25 cellular contexts compared by ENCODE assay signal in genomic region chr1:65491472-65491871, GRCh38.
DNase-seq lines count a peak whose midpoint lies in the region; ATAC-seq, FAIRE-seq and TF ChIP-seq lines count a peak whose summit lies in the region.
"Had no signal": no experiment of that assay in that cellular context is flagged by ENCODE, and none has a peak within 500 bp of the region (broad histone marks: within the 10 kb centered on the region; RNA-seq: fewer than 3 reads in every experiment).

No MANE protein-coding gene starts in this region.

- H2AFZ ChIP-seq in HepG2 (ENCODE audit: low read length) (peak overlapping the region; percentile 50), K562 (ENCODE audit: low read depth, low read length) (peak overlapping the region; percentile 79)

- POLR2A ChIA-PET in HepG2 (lab: Yijun Ruan, JAX) (no interaction called here), K562 (lab: Yijun Ruan, JAX) (interaction anchor here (1.9 to 2.4 kb wide), 3 partner anchors 9 to 22 kb away, joined by 5 to 16 read pairs (median 7); no protein-coding TSS in a partner anchor)

- DNase-seq in HepG2 (ENCODE audit: low spot score) (no peak), right lobe of liver (no peak), K562 (ENCODE audit: extremely low read depth in 1 of 4, low spot score in 3 of 4) (no peak), suprapubic skin (ENCODE audit: low spot score in 2 of 2) (no peak), hepatic stellate cell (ENCODE audit: low spot score) (no peak)
- DNase-seq: 8988T; ACHN; BE2C; C1 segment of cervical spinal cord; CD4-positive, alpha-beta memory T cell; CD4-positive, CD25-positive, alpha-beta regulatory T cell; CD8-positive, alpha-beta memory T cell; COR-L47; DMS 273 treated with DMSO at 0.1 percent for 48 hours; DMS153; DMS53; DMS79; DND-41; EL; GDM1 had no signal

- H3K36me3 ChIP-seq in HepG2 (replicated peaks in 1 of 2; ENCODE audit: control insufficient read depth in 1 of 2, insufficient read depth in 2 of 2, low read length in 2 of 2): no peaks in the 10 kb centered on the region
- H3K36me3 ChIP-seq in right lobe of liver: no peaks in the 10 kb centered on the region
- H3K36me3 ChIP-seq in K562 (ENCODE audit: control insufficient read depth, insufficient read depth, low read length): no peaks in the 10 kb centered on the region; the same call in 2 of the 3 replicates
- no peaks in the 10 kb centered on the region for H3K36me3 ChIP-seq in suprapubic skin
- H3K36me3 ChIP-seq: BE2C, BLaER1 had no signal

- H3K9ac ChIP-seq in HepG2 (ENCODE audit: insufficient read depth, low read depth, low read length) (no peak overlapping the region), K562 (ENCODE audit: insufficient read depth in 1 of 2, low read depth in 2 of 2, low read length in 2 of 2) (0 out of 4 replicates have a peak overlapping the region, but pooled peaks of 1 of the 2 experiments have one; percentile 13)
- H3K9ac ChIP-seq: BLaER1 had no signal

- FAIRE-seq in HepG2 (lab: Jason Lieb, UNC): no peak
- peak; percentile 65 for FAIRE-seq in K562 (lab: Jason Lieb, UNC)
- FAIRE-seq: A204.1, GM12878, GM18507 had no signal

- H3K27ac ChIP-seq in HepG2 (ENCODE audit: extremely low read length, insufficient read depth, low read length) (no peak overlapping the region), right lobe of liver (no peak overlapping the region), K562 (ENCODE audit: extremely low read depth, low read depth, low read length) (peak overlapping the region; percentile 15; the same call in 1 of the 3 replicates), suprapubic skin (peak overlapping the region; percentile 15)
- H3K27ac ChIP-seq: BLaER1 had no signal

- 70% methylated on average over 3 of the region's 3 CpGs for WGBS in HepG2 (ENCODE audit: low lambda C conversion rate)
- 69% methylated on average over 3 of the region's 3 CpGs for WGBS in right lobe of liver (ENCODE audit: insufficient coverage, low coverage, low lambda C conversion rate, missing lambda C conversion rate)
- 34% methylated on average over 3 of the region's 3 CpGs for WGBS in K562 (ENCODE audit: insufficient coverage, low coverage, missing lambda C conversion rate)
- WGBS in suprapubic skin: 70% methylated on average over 3 of the region's 3 CpGs

- TF ChIP-seq EP300 in HepG2 (IDR thresholded peaks at IDR 0.05; ENCODE audit: low read depth in 2 of 2, low read length in 2 of 2) (no peak), HepG2 (CRISPR knock-in tag; IDR thresholded peaks at IDR 0.05; ENCODE audit: borderline replicate concordance) (no peak), K562 (IDR thresholded peaks at IDR 0.05; ENCODE audit: low read length) (no peak), suprapubic skin (IDR thresholded peaks at IDR 0.05) (no peak)

- TF ChIP-seq RAD21 in HepG2 (CRISPR knock-in tag; IDR thresholded peaks at IDR 0.05) (no peak), K562 (CRISPR knock-in tag; conservative IDR thresholded peaks at IDR 0.05 in 1 of 2, IDR thresholded peaks at IDR 0.05 in 1 of 2) (no peak)

- H3K4me3 ChIP-seq in HepG2 (replicated peaks in 1 of 3; ENCODE audit: insufficient read depth in 1 of 3, low read depth in 2 of 3, low read length in 3 of 3) (no peak overlapping the region), right lobe of liver (no peak overlapping the region), K562 (no peak overlapping the region), suprapubic skin (no peak overlapping the region)
- H3K4me3 ChIP-seq: BLaER1, GM12878 had no signal

- TF ChIP-seq POLR2A in HepG2 (IDR thresholded peaks at IDR 0.05; ENCODE audit: insufficient read depth in 1 of 2, low read depth in 2 of 2, low read length in 2 of 2): no peak
- TF ChIP-seq POLR2A in right lobe of liver (IDR thresholded peaks at IDR 0.05): no peak
- TF ChIP-seq POLR2A in K562 (conservative IDR thresholded peaks at IDR 0.05): no peak
- TF ChIP-seq POLR2A in suprapubic skin (IDR thresholded peaks at IDR 0.05): no peak

- H3K4me2 ChIP-seq in HepG2 (ENCODE audit: low read depth, low read length) (no peak overlapping the region), K562 (ENCODE audit: insufficient read depth, low read length) (peak overlapping the region; percentile 13; the same call in 1 of the 2 replicates)
- H3K4me2 ChIP-seq: BLaER1 had no signal

- TF ChIP-seq CTCF in HepG2 (CRISPR knock-in tag; IDR thresholded peaks at IDR 0.05) (no peak), right lobe of liver (IDR thresholded peaks at IDR 0.05) (no peak), K562 (IDR thresholded peaks at IDR 0.05 in 2 of 3, conservative IDR thresholded peaks at IDR 0.05 in 1 of 3; ENCODE audit: insufficient read depth in 2 of 3, low read depth in 1 of 3, low read length in 3 of 3) (no peak), suprapubic skin (IDR thresholded peaks at IDR 0.05) (no peak)

- H3K4me1 ChIP-seq in HepG2 (ENCODE audit: insufficient read depth, low read length): peaks cover 8% of the 10 kb centered on the region; the same call in 1 of the 2 replicates
- H3K4me1 ChIP-seq in right lobe of liver: peaks cover 0 to 11% (median 2%) of the 10 kb centered on the region in 4 donors
- H3K4me1 ChIP-seq in K562 (replicated peaks in 1 of 2; ENCODE audit: control insufficient read depth in 2 of 2, insufficient read depth in 2 of 2, low read length in 2 of 2): peaks cover 0 to 18% of the 10 kb centered on the region in 2 experiments; a peak in 4 of 5 replicates
- H3K4me1 ChIP-seq in suprapubic skin: no peaks in the 10 kb centered on the region
- H3K4me1 ChIP-seq: BE2C had no signal

- no peaks in the 10 kb centered on the region for H3K9me3 ChIP-seq in HepG2 (ENCODE audit: low read length)
- no peaks in the 10 kb centered on the region for H3K9me3 ChIP-seq in right lobe of liver
- H3K9me3 ChIP-seq in K562 (replicated peaks; ENCODE audit: control insufficient read depth, insufficient read depth, low read depth, low read length): no peaks in the 10 kb centered on the region
- no peaks in the 10 kb centered on the region for H3K9me3 ChIP-seq in suprapubic skin
- H3K9me3 ChIP-seq: BE2C, BLaER1 had no signal

- BruUV-seq in HepG2 (replicated peaks; lab: Mats Ljungman, UMichigan) (no TSS peak), K562 (replicated peaks; lab: Mats Ljungman, UMichigan) (no TSS peak)

- no peaks in the 10 kb centered on the region for H4K20me1 ChIP-seq in HepG2 (ENCODE audit: insufficient read depth, low read length)
- no peaks in the 10 kb centered on the region for H4K20me1 ChIP-seq in K562 (replicated peaks; ENCODE audit: control insufficient read depth, insufficient read depth, low read length)
- H4K20me1 ChIP-seq: BLaER1 had no signal

- CTCF ChIA-PET in HepG2 (lab: Yijun Ruan, JAX; ENCODE audit: low intra/inter-chr PET ratio, low total read pairs): no interaction called here
- CTCF ChIA-PET in K562 (lab: Yijun Ruan, JAX; ENCODE audit: low intra/inter-chr PET ratio): no interaction called here

- no peaks in the 10 kb centered on the region for H3K79me2 ChIP-seq in HepG2 (ENCODE audit: insufficient read depth, low read length)
- no peaks in the 10 kb centered on the region for H3K79me2 ChIP-seq in K562 (ENCODE audit: control insufficient read depth, insufficient read depth, low read length)

- intact Hi-C loops in HepG2 (cut with micrococcal nuclease; ENCODE audit: unreplicated experiment): no loop called here
- intact Hi-C loops in right lobe of liver (cut with DNase I): no loop called here
- intact Hi-C loops in K562 (cut with micrococcal nuclease): no loop called here

- ATAC-seq in HepG2 (no peak), right lobe of liver (no peak), K562 (peak; percentile 62), HG02588 (IDR thresholded peaks at IDR 0.05; ENCODE audit: unreplicated experiment) (no peak)
- ATAC-seq: GM12878 had no signal

- no peaks in the 10 kb centered on the region for H3K9me1 ChIP-seq in K562 (ENCODE audit: control insufficient read depth, insufficient read depth, low read length)

- no peaks in the 10 kb centered on the region for H3K27me3 ChIP-seq in HepG2 (ENCODE audit: control insufficient read depth in 1 of 2, insufficient read depth in 2 of 2, low read length in 2 of 2)
- no peaks in the 10 kb centered on the region for H3K27me3 ChIP-seq in right lobe of liver
- H3K27me3 ChIP-seq in K562 (ENCODE audit: control insufficient read depth in 2 of 2, insufficient read depth in 2 of 2, low read length in 2 of 2): no peaks in the 10 kb centered on the region
- no peaks in the 10 kb centered on the region for H3K27me3 ChIP-seq in suprapubic skin
- H3K27me3 ChIP-seq: BE2C, BLaER1 had no signal

- in situ Hi-C loops in HepG2 (cut with HindIII; ENCODE audit: extremely low pct_ligation_motif_present, low pct_unique_long_range_greater_than_20kb): no loop called here
- in situ Hi-C loops in K562 (cut with MboI): no loop called here

TF ChIP-seq in HepG2, 621 proteins besides CTCF, POLR2A, EP300 and RAD21 (continues in another document):
- TF ChIP-seq ZNF773 (CRISPR knock-in tag; IDR thresholded peaks at IDR 0.05; ENCODE audit: borderline replicate concordance) (no peak), BRD4 (CRISPR knock-in tag; IDR thresholded peaks at IDR 0.05) (no peak), JUND (CRISPR knock-in tag; IDR thresholded peaks at IDR 0.05) (no peak), NR0B2 (CRISPR knock-in tag; IDR thresholded peaks at IDR 0.05) (no peak)

TF ChIP-seq in K562, 482 proteins besides CTCF, POLR2A, EP300 and RAD21 (continues in another document):
- TF ChIP-seq TBP (optimal IDR thresholded peaks at IDR 0.05; ENCODE audit: low read depth, low read length) (no peak), RCOR1 (IDR thresholded peaks at IDR 0.05; ENCODE audit: borderline replicate concordance in 1 of 2, low read depth in 2 of 2, low read length in 2 of 2) (no peak), ZNF79 (CRISPR knock-in tag; IDR thresholded peaks at IDR 0.05; ENCODE audit: low read depth) (no peak), NCOA6 (IDR thresholded peaks at IDR 0.05) (no peak), MEF2A (IDR thresholded peaks at IDR 0.05; ENCODE audit: control insufficient read depth, low read depth, low read length) (no peak), SREBF1 (IDR thresholded peaks at IDR 0.05; ENCODE audit: borderline replicate concordance, low read depth, low read length) (no peak), NR2C1 (IDR thresholded peaks at IDR 0.05) (no peak), NR2C1 (tag; IDR thresholded peaks at IDR 0.05) (no peak), TRIM25 (IDR thresholded peaks at IDR 0.05; ENCODE audit: borderline replicate concordance) (no peak)

Comparison
In these comparisons a context has a peak if more than half of its experiments do, and no peak if none do; other contexts are left out.
1. H3K27ac ChIP-seq: peak in K562 (single experiment) and suprapubic skin (single experiment); none in HepG2 (single experiment) and right lobe of liver (0 of 3).